Comparison of ENCODE assay signal across 27 cellular contexts in the genomic region with DNA sequence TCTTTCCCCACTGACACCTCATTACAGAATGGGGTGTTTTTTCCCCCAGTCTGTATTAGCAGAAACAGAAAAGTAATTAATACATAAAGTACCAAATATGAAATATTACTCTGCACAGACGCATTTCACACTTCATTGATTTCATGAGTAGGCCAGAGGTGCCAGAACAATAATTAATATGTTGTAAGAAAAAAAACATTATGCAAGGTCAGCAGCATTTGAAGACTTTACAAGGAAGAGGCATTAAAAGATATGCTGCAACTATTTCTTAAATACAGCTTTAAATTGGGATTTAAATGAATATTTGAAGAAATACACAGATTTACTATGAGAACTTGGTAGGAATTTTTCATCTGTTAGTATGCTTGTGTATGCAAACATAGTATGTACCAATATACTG. TPM values are rescaled to one million over a fixed set of nuclear protein-coding genes. Genes with fewer than 3 reads are reported as not detected.
"Had no signal": no experiment of that assay in that cellular context is flagged by ENCODE, and none has a peak within 500 bp of the region (broad histone marks: within the 10 kb centered on the region; RNA-seq: fewer than 3 reads in every experiment).

No MANE protein-coding gene starts in this region.

- H3K4me3 ChIP-seq: breast epithelium, coronary artery, MG63 had no signal

- H3K27me3 Mint-ChIP-seq: activated B cell treated with CpG ODN at 0.5 μM for 24 hours; activated CD4-positive, alpha-beta T cell treated with anti-CD3 and anti-CD28 coated beads, Interleukin-2, amount 10 ng/mL, durations not matched to agents 24 days and 14 days; activated CD8-positive, alpha-beta memory T cell treated with anti-CD3 and anti-CD28 coated beads, Interleukin-2, amount 10 ng/mL, durations not matched to agents 7 days and 5 days; activated naive CD4-positive, alpha-beta T cell treated with anti-CD3 and anti-CD28 coated beads, Interleukin-2, amount 10 ng/mL, durations not matched to agents 7 days and 5 days; activated naive CD8-positive, alpha-beta T cell treated with anti-CD3 and anti-CD28 coated beads for 36 hours had no signal

- H3K27me3 ChIP-seq: breast epithelium, MG63 had no signal

- H3K36me3 ChIP-seq: breast epithelium, MG63 had no signal

- H3K9me3 Mint-ChIP-seq: activated B cell treated with CpG ODN at 0.5 μM for 24 hours; activated CD4-positive, alpha-beta T cell treated with anti-CD3 and anti-CD28 coated beads, Interleukin-2, amount 10 ng/mL, durations not matched to agents 24 days and 14 days; activated naive CD4-positive, alpha-beta T cell treated with anti-CD3 and anti-CD28 coated beads, Interleukin-2, amount 10 ng/mL, durations not matched to agents 7 days and 5 days; activated naive CD8-positive, alpha-beta T cell treated with anti-CD3 and anti-CD28 coated beads for 36 hours; activated T-helper 2 cell treated with anti-CD3 and anti-CD28 coated beads, Interferon-gamma antibody, Interleukin-2, Interleukin-4, amounts not matched to agents 10 μg/mL and 5 μg/mL and 100 μg/mL, durations not matched to agents 14 hours and 24 hours and 36 hours had no signal

- DNase-seq: activated B cell treated with CpG ODN at 0.5 μM for 24 hours; activated CD4-positive, alpha-beta T cell treated with anti-CD3 and anti-CD28 coated beads for 1 hour; activated CD4-positive, alpha-beta T cell treated with anti-CD3 and anti-CD28 coated beads, Interleukin-2, amount 10 ng/mL, durations not matched to agents 24 days and 14 days; activated CD4-positive, alpha-beta T cell treated with anti-CD3 and anti-CD28 coated beads, Interleukin-2, amount 50 U/mL, for 48 hours; activated CD8-positive, alpha-beta memory T cell treated with anti-CD3 and anti-CD28 coated beads, Interleukin-2, amount 10 ng/mL, durations not matched to agents 7 days and 5 days; activated gamma-delta T cell treated with Interleukin-2 at 50 U/mL for 16 hours; activated naive CD4-positive, alpha-beta T cell treated with anti-CD3 and anti-CD28 coated beads, Interleukin-2, amount 10 ng/mL, durations not matched to agents 7 days and 5 days; activated naive CD8-positive, alpha-beta T cell treated with anti-CD3 and anti-CD28 coated beads for 36 hours; activated T-cell treated with anti-CD3 and anti-CD28 coated beads, Interleukin-2, amount 50 U/mL, for 48 hours; central memory CD4-positive, alpha-beta T cell; MG63; MV-4-11; NCI-H1092 treated with DMSO at 0.1 percent for 48 hours; NCI-H146; NCI-H187 treated with DMSO at 0.1 percent for 48 hours; NCI-H2081 treated with DMSO at 0.1 percent for 48 hours; NCI-H226; NCI-H510A treated with DMSO at 0.1 percent for 48 hours; PC-3; SHP77 treated with DMSO at 0.1 percent for 48 hours; T-helper 17 cell; T-helper 9 cell had no signal

- H3K4me1 ChIP-seq: breast epithelium had no signal

- H3K9me3 ChIP-seq: breast epithelium, MG63 had no signal

- H3K27ac Mint-ChIP-seq: activated B cell treated with CpG ODN at 0.5 μM for 24 hours; activated CD4-positive, alpha-beta T cell treated with anti-CD3 and anti-CD28 coated beads, Interleukin-2, amount 10 ng/mL, durations not matched to agents 24 days and 14 days; activated CD8-positive, alpha-beta memory T cell treated with anti-CD3 and anti-CD28 coated beads, Interleukin-2, amount 10 ng/mL, durations not matched to agents 7 days and 5 days; activated naive CD4-positive, alpha-beta T cell treated with anti-CD3 and anti-CD28 coated beads, Interleukin-2, amount 10 ng/mL, durations not matched to agents 7 days and 5 days; activated naive CD8-positive, alpha-beta T cell treated with anti-CD3 and anti-CD28 coated beads for 36 hours; activated T-helper 2 cell treated with anti-CD3 and anti-CD28 coated beads, Interferon-gamma antibody, Interleukin-2, Interleukin-4, amounts not matched to agents 10 μg/mL and 5 μg/mL and 100 μg/mL, durations not matched to agents 14 hours and 24 hours and 36 hours; T-helper 17 cell had no signal

- ATAC-seq: activated CD8-positive, alpha-beta memory T cell treated with anti-CD3 and anti-CD28 coated beads, Interleukin-2, amount 10 ng/mL, durations not matched to agents 7 days and 5 days; PC-3; T-helper 17 cell had no signal

- H3K36me3 Mint-ChIP-seq: activated CD8-positive, alpha-beta memory T cell treated with anti-CD3 and anti-CD28 coated beads, Interleukin-2, amount 10 ng/mL, durations not matched to agents 7 days and 5 days; activated naive CD4-positive, alpha-beta T cell treated with anti-CD3 and anti-CD28 coated beads, Interleukin-2, amount 10 ng/mL, durations not matched to agents 7 days and 5 days; activated naive CD8-positive, alpha-beta T cell treated with anti-CD3 and anti-CD28 coated beads for 36 hours had no signal

- H3K27ac ChIP-seq: breast epithelium, coronary artery had no signal

- H3K4me3 Mint-ChIP-seq: activated B cell treated with CpG ODN at 0.5 μM for 24 hours; activated CD4-positive, alpha-beta T cell treated with anti-CD3 and anti-CD28 coated beads, Interleukin-2, amount 10 ng/mL, durations not matched to agents 24 days and 14 days; activated CD8-positive, alpha-beta memory T cell treated with anti-CD3 and anti-CD28 coated beads, Interleukin-2, amount 10 ng/mL, durations not matched to agents 7 days and 5 days; activated naive CD4-positive, alpha-beta T cell treated with anti-CD3 and anti-CD28 coated beads, Interleukin-2, amount 10 ng/mL, durations not matched to agents 7 days and 5 days; activated naive CD8-positive, alpha-beta T cell treated with anti-CD3 and anti-CD28 coated beads for 36 hours; T-helper 17 cell had no signal

- H3K4me1 Mint-ChIP-seq: activated B cell treated with CpG ODN at 0.5 μM for 24 hours; activated CD4-positive, alpha-beta T cell treated with anti-CD3 and anti-CD28 coated beads, Interleukin-2, amount 10 ng/mL, durations not matched to agents 24 days and 14 days; activated CD8-positive, alpha-beta memory T cell treated with anti-CD3 and anti-CD28 coated beads, Interleukin-2, amount 10 ng/mL, durations not matched to agents 7 days and 5 days; activated naive CD4-positive, alpha-beta T cell treated with anti-CD3 and anti-CD28 coated beads, Interleukin-2, amount 10 ng/mL, durations not matched to agents 7 days and 5 days; activated naive CD8-positive, alpha-beta T cell treated with anti-CD3 and anti-CD28 coated beads for 36 hours; T-helper 17 cell had no signal

RNA-seq across cellular contexts. Expression of a gene that starts 37.7 kb away (rescaled TPM):
- total RNA-seq: activated B cell treated with CpG ODN at 0.5 μM for 24 hours; activated CD4-positive, alpha-beta T cell treated with anti-CD3 and anti-CD28 coated beads, Interleukin-2, amount 10 ng/mL, durations not matched to agents 24 days and 14 days; activated CD8-positive, alpha-beta memory T cell treated with anti-CD3 and anti-CD28 coated beads, Interleukin-2, amount 10 ng/mL, durations not matched to agents 7 days and 5 days; activated naive CD8-positive, alpha-beta T cell treated with anti-CD3 and anti-CD28 coated beads for 36 hours; activated T-helper 2 cell treated with anti-CD3 and anti-CD28 coated beads, Interferon-gamma antibody, Interleukin-2, Interleukin-4, amounts not matched to agents 10 μg/mL and 5 μg/mL and 100 μg/mL, durations not matched to agents 14 hours and 24 hours and 36 hours; breast epithelium; chondrocyte; PC-3; T-helper 17 cell had no signal
- polyA plus RNA-seq: adipose tissue had no signal
